Comparison of ENCODE assay signal across 23 cellular contexts in genomic region chr12:11880424-11880823, GRCh38.
DNase-seq lines count a peak whose midpoint lies in the region; ATAC-seq, FAIRE-seq and TF ChIP-seq lines count a peak whose summit lies in the region.
"Had no signal": no experiment of that assay in that cellular context is flagged by ENCODE, and none has a peak within 500 bp of the region (broad histone marks: within the 10 kb centered on the region; RNA-seq: fewer than 3 reads in every experiment).

No MANE protein-coding gene starts in this region.

- H3K36me3 ChIP-seq in GM12878 (ENCODE audit: control insufficient read depth in 2 of 2, insufficient read depth in 2 of 2, low read length in 1 of 2): peaks cover 26 to 48% of the 10 kb centered on the region in 2 experiments
- peaks cover 14% of the 10 kb centered on the region for H3K36me3 ChIP-seq in neutrophil

- TF ChIP-seq CTCF in CD14-positive monocyte (IDR thresholded peaks at IDR 0.05): no peak
- no peak for TF ChIP-seq CTCF in GM12878 (IDR thresholded peaks at IDR 0.05 in 2 of 3, conservative IDR thresholded peaks at IDR 0.05 in 1 of 3; ENCODE audit: control insufficient read depth in 2 of 3, extremely low read depth in 1 of 3, insufficient read depth in 1 of 3, low read depth in 3 of 3, low read length in 3 of 3)
- TF ChIP-seq CTCF in neutrophil (IDR thresholded peaks at IDR 0.05): no peak
- TF ChIP-seq CTCF in CD4-positive, alpha-beta T cell (IDR thresholded peaks at IDR 0.05): no peak

- no peak overlapping the region for H3K9ac ChIP-seq in GM12878 (ENCODE audit: control insufficient read depth, insufficient read depth, low read length)
- H3K9ac ChIP-seq: BLaER1 treated with 17β-estradiol and CSF1 and Interleukin-3, amounts not matched to agents 10 nM and 100 nM had no signal

- H3K4me1 ChIP-seq in GM12878 (ENCODE audit: control insufficient read depth, insufficient read depth, low read length) (peaks cover 36% of the 10 kb centered on the region), neutrophil (ENCODE audit: control insufficient read depth in 1 of 2, insufficient read depth in 1 of 2, low read depth in 1 of 2, low read length in 1 of 2) (peaks cover 28 to 56% of the 10 kb centered on the region in 2 experiments)

- H3K27me3 ChIP-seq in GM12878 (replicated peaks in 1 of 2; ENCODE audit: control insufficient read depth in 2 of 2, insufficient read depth in 2 of 2, low read length in 1 of 2): no peaks in the 10 kb centered on the region
- no peaks in the 10 kb centered on the region for H3K27me3 ChIP-seq in neutrophil
- no peaks in the 10 kb centered on the region for H3K27me3 ChIP-seq in CD4-positive, alpha-beta T cell (ENCODE audit: control insufficient read depth, insufficient read depth, low read length)
- H3K27me3 ChIP-seq: BLaER1 treated with 17β-estradiol and CSF1 and Interleukin-3, amounts not matched to agents 10 nM and 100 nM had no signal

- no peaks in the 10 kb centered on the region for H4K20me1 ChIP-seq in GM12878 (ENCODE audit: control insufficient read depth, insufficient read depth)

- peaks cover 15% of the 10 kb centered on the region for H3K79me2 ChIP-seq in GM12878 (ENCODE audit: control insufficient read depth, insufficient read depth, low read length)

- H3K27ac ChIP-seq in GM12878 (ENCODE audit: control insufficient read depth, insufficient read depth) (no peak overlapping the region), neutrophil (peak overlapping the region; percentile 26)
- no peak overlapping the region for H3K27ac ChIP-seq in CD4-positive, alpha-beta T cell (ENCODE audit: low read depth, low read length)
- H3K27ac ChIP-seq: A549; BLaER1 treated with 17β-estradiol and CSF1 and Interleukin-3, amounts not matched to agents 10 nM and 100 nM; RWPE1 had no signal

- TF ChIP-seq RAD21 in GM12878 (IDR thresholded peaks at IDR 0.05; ENCODE audit: insufficient read depth, low read depth, low read length): no peak

- peaks cover 56 to 66% of the 10 kb centered on the region in 2 donors for H3K36me3 Mint-ChIP-seq in CD14-positive monocyte
- H3K36me3 Mint-ChIP-seq in CD4-positive, alpha-beta T cell (ENCODE audit: low read depth): peaks cover 57% of the 10 kb centered on the region

- in situ Hi-C loops in KBM-7 (cut with MboI; ENCODE audit: low pct_unique_long_range_greater_than_20kb, low sequenced_read_pairs) (no loop called here), GM12878 (cut with MboI) (no loop called here)

- H3K27me3 Mint-ChIP-seq in CD14-positive monocyte (ENCODE audit: low read depth in 3 of 3): no peaks in the 10 kb centered on the region
- no peaks in the 10 kb centered on the region for H3K27me3 Mint-ChIP-seq in CD4-positive, alpha-beta T cell
- H3K27me3 Mint-ChIP-seq: T-cell had no signal

- H3K9me3 ChIP-seq in GM12878 (replicated peaks; ENCODE audit: control insufficient read depth, insufficient read depth, low read length): no peaks in the 10 kb centered on the region
- no peaks in the 10 kb centered on the region for H3K9me3 ChIP-seq in neutrophil
- no peaks in the 10 kb centered on the region for H3K9me3 ChIP-seq in CD4-positive, alpha-beta T cell (ENCODE audit: control insufficient read depth, low read length)
- H3K9me3 ChIP-seq: A549 had no signal

- no peak for TF ChIP-seq EP300 in GM12878 (IDR thresholded peaks at IDR 0.05; ENCODE audit: borderline replicate concordance in 1 of 2, control insufficient read depth in 1 of 2, low read depth in 2 of 2, low read length in 2 of 2)

- SMC1A ChIA-PET in GM12878 (lab: Charles Lee; ENCODE audit: uncharacterized antibody, unreplicated experiment): interaction anchor here (1.0 to 2.0 kb wide), 3 partner anchors 43 to 153 kb away, joined by 3 to 7 read pairs (median 5); no protein-coding TSS in a partner anchor

- no TSS peak for BruUV-seq in GM12878 (replicated peaks; lab: Mats Ljungman, UMichigan)

- H2AFZ ChIP-seq in GM12878 (ENCODE audit: control insufficient read depth, low read depth, low read length): no peak overlapping the region

- ATAC-seq in GM12878 (no peak), GM21723 (IDR thresholded peaks at IDR 0.05; ENCODE audit: unreplicated experiment) (no peak)
- ATAC-seq in CD4-positive, alpha-beta T cell (ENCODE audit: poor library complexity): no peak
- ATAC-seq: A549, HCT116, K562, PC-3, SK-N-SH treated with all-trans-retinoic acid at 6 μM for 48 hours, T-cell had no signal

- no peak for DNase-seq in CD14-positive monocyte (ENCODE audit: low spot score)
- peak; percentile 39 for DNase-seq in KBM-7
- no peak for DNase-seq in GM12878 (ENCODE audit: low read depth, low spot score)
- no peak for DNase-seq in CD4-positive, alpha-beta T cell
- no peak for DNase-seq in OCI-M2 (lab: John Stamatoyannopoulos, UW; ENCODE audit: unreplicated experiment)
- no peak for DNase-seq in NCI-H1417 treated with DMSO at 0.1 percent for 48 hours (lab: John Stamatoyannopoulos, UW)
- DNase-seq: GOT3, NCI-H1048, NCI-H1436 treated with DMSO at 0.1 percent for 48 hours, NCI-H2029, NCI-H2171, PC-3, SIG-M5, T-cell had no signal

- POLR2A ChIA-PET in GM12878 (lab: Charles Lee): no interaction called here
- POLR2A ChIA-PET in CD4-positive, alpha-beta T cell (lab: Charles Lee): interaction anchor here (0.9 kb wide), 1 partner anchor 22 kb away, joined by 3 read pairs; no protein-coding TSS in a partner anchor

- 97% methylated on average over 6 of the region's 6 CpGs for WGBS in GM12878 (ENCODE audit: insufficient coverage, insufficient replicate concordance, low lambda C conversion rate, missing lambda C conversion rate)

- H3K4me3 Mint-ChIP-seq in CD14-positive monocyte: peak overlapping the region in 1 of 2 donors; percentile 39
- no peak overlapping the region for H3K4me3 Mint-ChIP-seq in CD4-positive, alpha-beta T cell
- H3K4me3 Mint-ChIP-seq: T-cell had no signal

- no peak for FAIRE-seq in GM12878 (lab: Jason Lieb, UNC)
- FAIRE-seq: A549, GM19239, K562 had no signal

- intact Hi-C loops in CD14-positive monocyte (cut with micrococcal nuclease) (loop anchor here in 1 of 2 donors (5.0 to 10.0 kb wide), 3 partner anchors 38 to 296 kb away; no protein-coding TSS in a partner anchor), GM12878 (cut with micrococcal nuclease; ENCODE audit: unreplicated experiment) (no loop called here)
- intact Hi-C loops in CD4-positive, alpha-beta T cell (cut with DNase I, micrococcal nuclease): no loop called here

- peaks cover 81% of the 10 kb centered on the region for H3K4me1 Mint-ChIP-seq in CD14-positive monocyte
- peaks cover 36% of the 10 kb centered on the region for H3K4me1 Mint-ChIP-seq in CD4-positive, alpha-beta T cell (ENCODE audit: low read depth)

- RAD21 ChIA-PET in GM12878 (lab: Charles Lee; ENCODE audit: unreplicated experiment): interaction anchor here (0.7 to 1.2 kb wide), 2 partner anchors 73 to 99 kb away, joined by 3 read pairs; no protein-coding TSS in a partner anchor

- CTCF ChIA-PET in GM12878 (lab: Yijun Ruan, JAX): no interaction called here
- CTCF ChIA-PET in CD4-positive, alpha-beta T cell (lab: Charles Lee): no interaction called here

- H3K4me2 ChIP-seq in GM12878 (ENCODE audit: control insufficient read depth, insufficient read depth): no peak overlapping the region
- H3K4me2 ChIP-seq: A549 had no signal

- no peak for TF ChIP-seq POLR2A in GM12878 (IDR thresholded peaks at IDR 0.05; ENCODE audit: low read depth, low read length)

- no peaks in the 10 kb centered on the region for H3K9me3 Mint-ChIP-seq in CD14-positive monocyte
- H3K9me3 Mint-ChIP-seq in CD4-positive, alpha-beta T cell: no peaks in the 10 kb centered on the region
- H3K9me3 Mint-ChIP-seq: T-cell had no signal

- H3K4me3 ChIP-seq in GM12878 (no peak overlapping the region), neutrophil (ENCODE audit: low read depth in 1 of 2, low read length in 1 of 2) (no peak overlapping the region)
- H3K4me3 ChIP-seq: A549; BLaER1 treated with 17β-estradiol and CSF1 and Interleukin-3, amounts not matched to agents 10 nM and 100 nM; K562 had no signal

- peak overlapping the region; percentile 36 to 90 (median 78) for H3K27ac Mint-ChIP-seq in CD14-positive monocyte
- no peak overlapping the region for H3K27ac Mint-ChIP-seq in CD4-positive, alpha-beta T cell
- H3K27ac Mint-ChIP-seq: T-cell had no signal

TF ChIP-seq in GM12878, 131 proteins besides CTCF, POLR2A, EP300 and RAD21:
- no peak for TF ChIP-seq NRF1 (conservative IDR thresholded peaks at IDR 0.05; ENCODE audit: low read depth, low read length)
- 0 out of 2 replicates have a peak, but pooled peaks have one; percentile 18 for TF ChIP-seq RUNX3 (IDR thresholded peaks at IDR 0.05; ENCODE audit: low read length)
